In genomic region chr5:179304466-179304865, GRCh38 we compare ENCODE assay signal across 18 cellular contexts. TPM values are rescaled to one million over a fixed set of nuclear protein-coding genes. Genes with fewer than 3 reads are reported as not detected.
DNase-seq lines count a peak whose midpoint lies in the region; ATAC-seq, FAIRE-seq and TF ChIP-seq lines count a peak whose summit lies in the region.
"Had no signal": no experiment of that assay in that cellular context is flagged by ENCODE, and none has a peak within 500 bp of the region (broad histone marks: within the 10 kb centered on the region; RNA-seq: fewer than 3 reads in every experiment).

No MANE protein-coding gene starts in this region.

- no peak for FAIRE-seq in frontal cortex (lab: Jason Lieb, UNC)
- FAIRE-seq: endometrium had no signal

- H3K9me3 ChIP-seq in right cardiac atrium (ENCODE audit: control insufficient read depth, low read length) (no peaks in the 10 kb centered on the region), lung (ENCODE audit: control insufficient read depth in 2 of 2, insufficient read depth in 1 of 2, low read length in 1 of 2) (peaks cover 0 to 5% of the 10 kb centered on the region in 2 donors), vagina (no peaks in the 10 kb centered on the region)
- H3K9me3 ChIP-seq in effector memory CD4-positive, alpha-beta T cell (ENCODE audit: control insufficient read depth, low read length) = no peaks in the 10 kb centered on the region
- H3K9me3 ChIP-seq: lower lobe of right lung had no signal

- H3K36me3 ChIP-seq in brain microvascular endothelial cell (replicated peaks) (no peaks in the 10 kb centered on the region), lung (ENCODE audit: control insufficient read depth in 2 of 2, insufficient read depth in 2 of 2, low read length in 2 of 2) (no peaks in the 10 kb centered on the region), vagina (no peaks in the 10 kb centered on the region)
- H3K36me3 ChIP-seq in effector memory CD4-positive, alpha-beta T cell (ENCODE audit: control insufficient read depth, insufficient read depth, low read length) = no peaks in the 10 kb centered on the region
- H3K36me3 ChIP-seq: lower lobe of right lung had no signal

- no peak for DNase-seq in right cardiac atrium
- DNase-seq in cardiac septum (ENCODE audit: low spot score) = no peak
- peak; percentile 71 for DNase-seq in brain microvascular endothelial cell
- no peak for DNase-seq in lung (ENCODE audit: low spot score)
- DNase-seq in vagina (ENCODE audit: extremely low spot score in 2 of 2) = no peak
- DNase-seq in effector memory CD4-positive, alpha-beta T cell = no peak
- no peak for DNase-seq in activated CD8-positive, alpha-beta memory T cell treated with anti-CD3 and anti-CD28 coated beads, Interleukin-2, amount 50 U/mL, for 4 hours
- no peak for DNase-seq in frontal cortex (ENCODE audit: low spot score in 2 of 2)
- DNase-seq: activated CD4-positive, alpha-beta T cell treated with anti-CD3 and anti-CD28 coated beads for 36 hours; activated T-cell treated with anti-CD3 and anti-CD28 coated beads, Interleukin-2, amount 50 U/mL, for 1 hour; DMS53; lower lobe of right lung; NCI-H187; NCI-H69 had no signal

- H3K4me1 ChIP-seq in right cardiac atrium (ENCODE audit: control insufficient read depth, insufficient read depth, low read length) (peaks cover 2% of the 10 kb centered on the region), lung (ENCODE audit: control insufficient read depth in 2 of 2, insufficient read depth in 2 of 2, low read length in 2 of 2) (peaks cover 0 to 8% of the 10 kb centered on the region in 2 donors), vagina (peaks cover 43% of the 10 kb centered on the region)
- H3K4me1 ChIP-seq in effector memory CD4-positive, alpha-beta T cell (ENCODE audit: control insufficient read depth, insufficient read depth, low read length, poor library complexity, severe bottlenecking) = no peaks in the 10 kb centered on the region
- H3K4me1 ChIP-seq: lower lobe of right lung had no signal

- H3K27me3 ChIP-seq in right cardiac atrium (ENCODE audit: control insufficient read depth, insufficient read depth) (no peaks in the 10 kb centered on the region), brain microvascular endothelial cell (replicated peaks) (no peaks in the 10 kb centered on the region), lung (ENCODE audit: control insufficient read depth, insufficient read depth) (no peaks in the 10 kb centered on the region), vagina (no peaks in the 10 kb centered on the region)
- H3K27me3 ChIP-seq in effector memory CD4-positive, alpha-beta T cell (replicated peaks; ENCODE audit: control insufficient read depth, insufficient read depth, low read length, poor library complexity, severe bottlenecking) = no peaks in the 10 kb centered on the region

- peak; percentile 44 to 60 for ATAC-seq in right cardiac atrium
- ATAC-seq in lung (ENCODE audit: insufficient read depth, low FRiP score) = peak; percentile 50
- ATAC-seq: activated CD4-positive, alpha-beta T cell treated with anti-CD3 and anti-CD28 coated beads for 36 hours; lower lobe of right lung had no signal

- WGBS in right cardiac atrium = 65% methylated on average over 5 of the region's 5 CpGs
- 81 to 91% methylated on average over 5 of the region's 5 CpGs for WGBS in lung, 2 donors

- in situ Hi-C loops in brain microvascular endothelial cell (cut with HindIII; ENCODE audit: low pct_ligation_motif_present, low sequenced_read_pairs) = no loop called here

- H3K4me3 ChIP-seq in right cardiac atrium (ENCODE audit: low read length) (no peak overlapping the region), brain microvascular endothelial cell (ENCODE audit: low read depth, low read length) (no peak overlapping the region), lung (no peak overlapping the region), vagina (no peak overlapping the region)
- no peak overlapping the region for H3K4me3 ChIP-seq in effector memory CD4-positive, alpha-beta T cell (ENCODE audit: insufficient read depth, low read depth, low read length, poor library complexity, severe bottlenecking)
- H3K4me3 ChIP-seq: lower lobe of right lung had no signal

- no peak for TF ChIP-seq POLR2A in vagina (IDR thresholded peaks at IDR 0.05)

- intact Hi-C loops in right cardiac atrium (cut with DNase I) (no loop called here), cardiac septum (cut with DNase I) (no loop called here), vagina (cut with DNase I) (no loop called here)

- H3K27ac ChIP-seq in right cardiac atrium (ENCODE audit: low read length) = no peak overlapping the region
- H3K27ac ChIP-seq in brain microvascular endothelial cell = peak overlapping the region; percentile 95
- H3K27ac ChIP-seq in lung (ENCODE audit: low read depth in 1 of 2, low read length in 1 of 2) = no peak overlapping the region
- peak overlapping the region; percentile 72 for H3K27ac ChIP-seq in vagina
- H3K27ac ChIP-seq in effector memory CD4-positive, alpha-beta T cell (ENCODE audit: insufficient read depth, low read length, poor library complexity, severe bottlenecking) = no peak overlapping the region
- H3K27ac ChIP-seq: KMS-11, lower lobe of right lung, RWPE1 had no signal

- TF ChIP-seq CTCF in brain microvascular endothelial cell (IDR thresholded peaks at IDR 0.05; ENCODE audit: low read depth, low read length, missing control alignments) = no peak
- no peak for TF ChIP-seq CTCF in lung (IDR thresholded peaks at IDR 0.05; ENCODE audit: control extremely low read depth, extremely low read depth)
- no peak for TF ChIP-seq CTCF in vagina (IDR thresholded peaks at IDR 0.05)

RNA-seq across cellular contexts. Expression of gene ADAMTS2, which starts 40.8 kb away (rescaled TPM):
- total RNA-seq in right cardiac atrium = 10 to 100 TPM; 11.9 to 23.2 (median 18.0) TPM
- 7.0 TPM for polyA plus RNA-seq in right cardiac atrium
- total RNA-seq in cardiac septum = 5.9 TPM
- total RNA-seq in lung = 10 to 100 TPM; 30.1 to 45.5 TPM
- 10 to 100 TPM in 1 of 2 donors, 1 to 10 TPM in 1; 9.3 to 27.4 TPM for polyA plus RNA-seq in lung
- 17.4 TPM for total RNA-seq in vagina
- 3.3 TPM for total RNA-seq in frontal cortex
- total RNA-seq: activated CD4-positive, alpha-beta T cell treated with anti-CD3 and anti-CD28 coated beads for 36 hours; T-helper 2 cell treated with Interferon-gamma antibody and Interleukin-4, amounts not matched to agents 100 ng/mL and 5 ng/mL, for 36 hours had no signal

Comparison
In these comparisons a context has a peak if more than half of its experiments do, and no peak if none do; other contexts are left out.
1. H3K27ac ChIP-seq: peak in brain microvascular endothelial cell (single experiment) and vagina (single experiment); none in right cardiac atrium (single experiment), lung (0 of 2) and effector memory CD4-positive, alpha-beta T cell (single experiment).